In the genomic region with DNA sequence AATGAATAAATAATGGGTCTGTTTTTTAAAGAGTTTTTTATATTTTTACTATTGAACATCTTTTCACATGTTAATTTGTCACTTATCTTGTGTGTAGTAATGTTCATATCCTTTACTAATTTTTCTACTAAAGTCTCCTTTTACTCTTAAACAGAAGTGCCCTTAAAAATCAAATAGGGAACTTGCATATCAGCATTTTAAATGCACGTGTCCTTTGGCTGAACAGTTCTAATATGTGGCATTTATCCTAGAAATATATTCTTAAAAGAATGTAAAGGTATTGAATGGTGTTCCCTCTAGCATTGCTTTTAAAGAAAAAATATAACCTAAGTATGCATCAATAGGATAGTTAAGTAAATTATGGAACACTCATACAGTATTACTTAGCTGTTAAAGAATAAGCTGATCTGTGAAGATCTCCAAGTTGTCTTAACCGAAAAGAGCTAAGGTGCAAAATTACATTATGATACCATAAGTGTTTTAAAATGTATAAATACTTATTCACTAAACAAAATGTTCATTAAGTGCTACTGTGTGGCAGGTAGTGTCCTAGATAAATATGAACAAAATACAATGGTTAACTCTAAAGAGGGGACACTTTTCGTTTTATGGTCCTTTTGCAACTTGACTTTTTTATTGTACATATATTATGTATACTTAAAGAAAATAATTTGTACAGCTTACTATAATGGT, we compare ENCODE assay signal across 1 cellular context.
TF ChIP-seq lines count a peak whose summit lies in the region.

No MANE protein-coding gene starts in this region.

TF ChIP-seq in liver, 16 proteins besides CTCF, POLR2A, EP300 and RAD21 (continued from another document):
- TF ChIP-seq, protein P1, sequence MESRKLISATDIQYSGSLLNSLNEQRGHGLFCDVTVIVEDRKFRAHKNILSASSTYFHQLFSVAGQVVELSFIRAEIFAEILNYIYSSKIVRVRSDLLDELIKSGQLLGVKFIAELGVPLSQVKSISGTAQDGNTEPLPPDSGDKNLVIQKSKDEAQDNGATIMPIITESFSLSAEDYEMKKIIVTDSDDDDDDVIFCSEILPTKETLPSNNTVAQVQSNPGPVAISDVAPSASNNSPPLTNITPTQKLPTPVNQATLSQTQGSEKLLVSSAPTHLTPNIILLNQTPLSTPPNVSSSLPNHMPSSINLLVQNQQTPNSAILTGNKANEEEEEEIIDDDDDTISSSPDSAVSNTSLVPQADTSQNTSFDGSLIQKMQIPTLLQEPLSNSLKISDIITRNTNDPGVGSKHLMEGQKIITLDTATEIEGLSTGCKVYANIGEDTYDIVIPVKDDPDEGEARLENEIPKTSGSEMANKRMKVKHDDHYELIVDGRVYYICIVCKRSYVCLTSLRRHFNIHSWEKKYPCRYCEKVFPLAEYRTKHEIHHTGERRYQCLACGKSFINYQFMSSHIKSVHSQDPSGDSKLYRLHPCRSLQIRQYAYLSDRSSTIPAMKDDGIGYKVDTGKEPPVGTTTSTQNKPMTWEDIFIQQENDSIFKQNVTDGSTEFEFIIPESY (IDR thresholded peaks at IDR 0.05) = no peak
- TF ChIP-seq SP1 (IDR thresholded peaks at IDR 0.05) = no peak
- TF ChIP-seq EGR1 (IDR thresholded peaks at IDR 0.05; ENCODE audit: low read depth in 2 of 2) = no peak
- TF ChIP-seq FOXA2 (IDR thresholded peaks at IDR 0.05) = no peak
- no peak for TF ChIP-seq HNF4G (IDR thresholded peaks at IDR 0.05)
